25 cellular contexts compared by ENCODE assay signal in the genomic region with DNA sequence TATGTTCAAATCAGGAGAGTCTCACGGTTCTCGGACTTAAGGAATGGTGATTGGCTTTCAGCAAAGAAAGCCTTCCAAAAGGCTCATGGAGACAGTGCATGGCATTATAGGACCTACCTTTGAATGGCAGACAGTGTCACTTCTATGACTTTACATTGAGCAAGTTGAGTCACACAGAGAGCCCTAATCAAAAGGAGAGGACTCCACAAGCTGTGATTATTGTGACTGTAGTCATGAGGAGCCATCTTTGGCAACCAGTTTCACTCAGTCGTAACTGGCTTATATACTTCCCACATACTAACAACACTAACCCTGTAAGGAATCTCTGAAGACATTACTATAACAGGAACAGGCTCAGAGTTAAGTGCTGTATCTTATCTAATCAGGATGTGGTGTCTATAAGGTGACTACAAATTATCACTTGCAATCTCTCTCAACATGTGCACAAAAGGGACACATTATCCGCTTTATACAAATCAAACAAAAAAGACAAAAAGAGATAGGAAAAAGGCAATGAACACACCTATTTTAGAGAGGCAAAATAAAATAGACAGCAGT. TPM values are rescaled to one million over a fixed set of nuclear protein-coding genes. Genes with fewer than 3 reads are reported as not detected.
DNase-seq lines count a peak whose midpoint lies in the region; ATAC-seq, FAIRE-seq and TF ChIP-seq lines count a peak whose summit lies in the region.
"Had no signal": no experiment of that assay in that cellular context is flagged by ENCODE, and none has a peak within 500 bp of the region (broad histone marks: within the 10 kb centered on the region; RNA-seq: fewer than 3 reads in every experiment).

No MANE protein-coding gene starts in this region.

- H3K4me1 ChIP-seq in A549 = no peaks in the 10 kb centered on the region
- peaks cover 0 to 37% of the 10 kb centered on the region in 2 donors for H3K4me1 ChIP-seq in naive thymus-derived CD4-positive, alpha-beta T cell (ENCODE audit: control insufficient read depth in 2 of 2, insufficient read depth in 2 of 2, low read length in 2 of 2)
- no peaks in the 10 kb centered on the region for H3K4me1 ChIP-seq in Peyer's patch

- POLR2A ChIA-PET in A549 (lab: Yijun Ruan, JAX) = no interaction called here
- POLR2A ChIA-PET in naive thymus-derived CD4-positive, alpha-beta T cell (lab: Charles Lee) = no interaction called here

- peaks cover 27% of the 10 kb centered on the region for H3K4me1 Mint-ChIP-seq in T-helper 2 cell treated with Interferon-gamma antibody and Interleukin-4, amounts not matched to agents 5 μg/mL and 100 μg/mL, for 36 hours (ENCODE audit: low read depth)
- peaks cover 13 to 52% (median 43%) of the 10 kb centered on the region in 7 donors for H3K4me1 Mint-ChIP-seq in naive thymus-derived CD4-positive, alpha-beta T cell

- no peak for TF ChIP-seq RAD21 in A549 (conservative IDR thresholded peaks at IDR 0.05 in 1 of 2, IDR thresholded peaks at IDR 0.05 in 1 of 2)

- peaks cover 6% of the 10 kb centered on the region for H3K27me3 Mint-ChIP-seq in T-helper 2 cell treated with Interferon-gamma antibody and Interleukin-4, amounts not matched to agents 5 μg/mL and 100 μg/mL, for 36 hours (ENCODE audit: low read depth)
- H3K27me3 Mint-ChIP-seq in naive thymus-derived CD4-positive, alpha-beta T cell = peaks cover 0 to 3% (median 0%) of the 10 kb centered on the region in 5 donors

- DNase-seq in A549 (ENCODE audit: low read depth in 1 of 2, low spot score in 1 of 2) (no peak), RKO (ENCODE audit: low spot score) (no peak), Peyer's patch (no peak), HPDE6-E6E7 (ENCODE audit: extremely low spot score) (no peak)
- peak; percentile 60 for DNase-seq in Jurkat, Clone E6-1 (ENCODE audit: low read depth, low spot score)
- DNase-seq in T-helper 2 cell treated with Interferon-gamma antibody and Interleukin-4, amounts not matched to agents 5 μg/mL and 100 μg/mL, for 36 hours (ENCODE audit: low spot score) = no peak
- DNase-seq in naive thymus-derived CD4-positive, alpha-beta T cell = peak in 3 of 9 donors; percentile 7 to 11 (median 8)
- DNase-seq: C1 segment of cervical spinal cord; Calu3; CD8-positive, alpha-beta memory T cell; DMS79 treated with DMSO at 0.1 percent for 48 hours; GF-D8; HCEC 1CT; Kasumi-1; NCI-H1092 treated with DMSO at 0.1 percent for 48 hours; NCI-H1436; NCI-H1930; NCI-H446 treated with DMSO at 0.1 percent for 48 hours; PC-9; SHP77 treated with DMSO at 0.1 percent for 48 hours had no signal

- 38% methylated on average over 4 of the region's 4 CpGs for WGBS in A549 (ENCODE audit: missing lambda C conversion rate)

- H3K27ac Mint-ChIP-seq in T-helper 2 cell treated with Interferon-gamma antibody and Interleukin-4, amounts not matched to agents 5 μg/mL and 100 μg/mL, for 36 hours = no peak overlapping the region
- H3K27ac Mint-ChIP-seq in naive thymus-derived CD4-positive, alpha-beta T cell = peak overlapping the region in 6 of 9 donors; percentile 2 to 76 (median 50)
- H3K27ac Mint-ChIP-seq: CD8-positive, alpha-beta memory T cell; IgD-negative memory B cell had no signal

- TF ChIP-seq CTCF in A549 (IDR thresholded peaks at IDR 0.05) = no peak
- no peak for TF ChIP-seq CTCF in Peyer's patch (IDR thresholded peaks at IDR 0.05)

- no peak for TF ChIP-seq EP300 in A549 (IDR thresholded peaks at IDR 0.05)

- peaks cover 10% of the 10 kb centered on the region for H3K36me3 Mint-ChIP-seq in T-helper 2 cell treated with Interferon-gamma antibody and Interleukin-4, amounts not matched to agents 5 μg/mL and 100 μg/mL, for 36 hours (ENCODE audit: low read depth)
- peaks cover 3 to 22% (median 8%) of the 10 kb centered on the region in 5 donors for H3K36me3 Mint-ChIP-seq in naive thymus-derived CD4-positive, alpha-beta T cell

- H3K27ac ChIP-seq in A549 (no peak overlapping the region), Peyer's patch (no peak overlapping the region)
- no peak overlapping the region for H3K27ac ChIP-seq in naive thymus-derived CD4-positive, alpha-beta T cell (ENCODE audit: low read depth, low read length)
- H3K27ac ChIP-seq: PC-9 had no signal

- ATAC-seq in A549 = no peak
- ATAC-seq in naive thymus-derived CD4-positive, alpha-beta T cell = peak; percentile 36

- no peaks in the 10 kb centered on the region; the same call in 2 of the 3 replicates for H3K9me3 ChIP-seq in A549
- H3K9me3 ChIP-seq in naive thymus-derived CD4-positive, alpha-beta T cell (ENCODE audit: control insufficient read depth in 2 of 3, low read length in 3 of 3) = no peaks in the 10 kb centered on the region
- H3K9me3 ChIP-seq in Peyer's patch = peaks cover 0 to 3% (median 0%) of the 10 kb centered on the region in 4 donors

- no peaks in the 10 kb centered on the region for H3K36me3 ChIP-seq in naive thymus-derived CD4-positive, alpha-beta T cell (ENCODE audit: control insufficient read depth in 2 of 3, insufficient read depth in 3 of 3, low read length in 3 of 3)
- H3K36me3 ChIP-seq in Peyer's patch = no peaks in the 10 kb centered on the region

- no peaks in the 10 kb centered on the region for H3K27me3 ChIP-seq in naive thymus-derived CD4-positive, alpha-beta T cell (ENCODE audit: control insufficient read depth in 2 of 2, insufficient read depth in 2 of 2, low read length in 2 of 2)
- no peaks in the 10 kb centered on the region for H3K27me3 ChIP-seq in Peyer's patch

- CTCF ChIA-PET in A549 (lab: Yijun Ruan, JAX) = interaction anchor here (1.0 kb wide), 1 partner anchor 37 kb away, joined by 3 read pairs; no protein-coding TSS in a partner anchor
- CTCF ChIA-PET in naive thymus-derived CD4-positive, alpha-beta T cell (lab: Charles Lee) = no interaction called here

- H3K4me3 ChIP-seq in A549 (no peak overlapping the region), Peyer's patch (no peak overlapping the region)
- H3K4me3 ChIP-seq in Jurkat, Clone E6-1 (ENCODE audit: low read length) = no peak overlapping the region
- H3K4me3 ChIP-seq in naive thymus-derived CD4-positive, alpha-beta T cell (ENCODE audit: low read length) = no peak overlapping the region
- H3K4me3 ChIP-seq: PC-9 had no signal

- intact Hi-C loops in naive thymus-derived CD4-positive, alpha-beta T cell (cut with micrococcal nuclease) = no loop called here

- H3K4me2 ChIP-seq in A549 = no peak overlapping the region
- H3K4me2 ChIP-seq: PC-9 had no signal

- peak; percentile 85 for FAIRE-seq in A549 (lab: Jason Lieb, UNC)
- FAIRE-seq: GM12892, H1 had no signal

- no peak for TF ChIP-seq POLR2A in A549 (IDR thresholded peaks at IDR 0.05; ENCODE audit: low read length)
- no peak for TF ChIP-seq POLR2A in Peyer's patch (IDR thresholded peaks at IDR 0.05)

- H3K4me3 Mint-ChIP-seq in T-helper 2 cell treated with Interferon-gamma antibody and Interleukin-4, amounts not matched to agents 5 μg/mL and 100 μg/mL, for 36 hours = peak overlapping the region; percentile 21
- H3K4me3 Mint-ChIP-seq in naive thymus-derived CD4-positive, alpha-beta T cell = peak overlapping the region in 5 of 10 donors; percentile 30 to 65 (median 46)
- H3K4me3 Mint-ChIP-seq: CD8-positive, alpha-beta memory T cell; IgD-negative memory B cell had no signal

- peaks cover 28% of the 10 kb centered on the region for H3K9me3 Mint-ChIP-seq in T-helper 2 cell treated with Interferon-gamma antibody and Interleukin-4, amounts not matched to agents 5 μg/mL and 100 μg/mL, for 36 hours
- peaks cover 0 to 24% (median 7%) of the 10 kb centered on the region in 11 donors for H3K9me3 Mint-ChIP-seq in naive thymus-derived CD4-positive, alpha-beta T cell

TF ChIP-seq in A549, 52 proteins besides CTCF, POLR2A, EP300 and RAD21 (continues in another document):
- TF ChIP-seq, protein P1, sequence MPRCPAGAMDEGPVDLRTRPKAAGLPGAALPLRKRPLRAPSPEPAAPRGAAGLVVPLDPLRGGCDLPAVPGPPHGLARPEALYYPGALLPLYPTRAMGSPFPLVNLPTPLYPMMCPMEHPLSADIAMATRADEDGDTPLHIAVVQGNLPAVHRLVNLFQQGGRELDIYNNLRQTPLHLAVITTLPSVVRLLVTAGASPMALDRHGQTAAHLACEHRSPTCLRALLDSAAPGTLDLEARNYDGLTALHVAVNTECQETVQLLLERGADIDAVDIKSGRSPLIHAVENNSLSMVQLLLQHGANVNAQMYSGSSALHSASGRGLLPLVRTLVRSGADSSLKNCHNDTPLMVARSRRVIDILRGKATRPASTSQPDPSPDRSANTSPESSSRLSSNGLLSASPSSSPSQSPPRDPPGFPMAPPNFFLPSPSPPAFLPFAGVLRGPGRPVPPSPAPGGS (IDR thresholded peaks at IDR 0.05) = no peak

RNA-seq across cellular contexts. Expression of gene LGALS14, which starts 6.1 kb away (rescaled TPM):
- polyA plus RNA-seq in A549 (2011; rRNA removed) = not detected in 2 replicates
- not detected in 2 replicates for polyA plus RNA-seq in A549 (2012; cell fraction: cytosol; rRNA removed)
- polyA plus RNA-seq in A549 (2012; cell fraction: nucleus; rRNA removed) = not detected in 2 replicates
- not detected in 3 replicates for polyA plus RNA-seq in A549 (2017; fragmentation: RNase III; extraction: RNeasy Plus Mini Kit Qiagen cat#74134 plus additional on column Dnase treatment)
- not detected in 2 replicates for polyA minus RNA-seq in A549 (2011; rRNA and poly(A)+ RNA removed)
- not detected for polyA plus RNA-seq in Jurkat, Clone E6-1 (2012; ENCODE audit: insufficient read depth, insufficient read length)
- under 1 TPM in 1 of 5 experiments, not detected in 4; 0.41 TPM for total RNA-seq in naive thymus-derived CD4-positive, alpha-beta T cell
- 1 to 10 TPM in 1 of 2 donors, under 1 TPM in 1; 0.72 to 1.1 TPM for polyA plus RNA-seq in naive thymus-derived CD4-positive, alpha-beta T cell
- total RNA-seq in Peyer's patch = not detected
- total RNA-seq: A673; Calu3; CD8-positive, alpha-beta memory T cell; M059J; PC-9 had no signal
- polyA plus RNA-seq: CD8-positive, alpha-beta memory T cell; IgD-negative memory B cell had no signal

RNA-seq across cellular contexts. Expression of gene CLC, which starts 27.4 kb away (rescaled TPM):
- polyA plus RNA-seq in A549 (2011; rRNA removed) (not detected in 2 replicates), A549 (2017; fragmentation: RNase III; extraction: RNeasy Plus Mini Kit Qiagen cat#74134 plus additional on column Dnase treatment) (not detected in 3 replicates)
- not detected in 2 replicates for polyA plus RNA-seq in A549 (2012; cell fraction: cytosol; rRNA removed)
- polyA plus RNA-seq in A549 (2012; cell fraction: nucleus; rRNA removed) = not detected in 2 replicates
- polyA minus RNA-seq in A549 (2011; rRNA and poly(A)+ RNA removed) = not detected in 2 replicates
- polyA plus RNA-seq in Jurkat, Clone E6-1 (2012; ENCODE audit: insufficient read depth, insufficient read length) = not detected
- 10 to 100 TPM in 2 of 5 experiments, 1 to 10 TPM in 2, under 1 TPM in 1; 0.81 to 50.4 (median 2.0) TPM for total RNA-seq in naive thymus-derived CD4-positive, alpha-beta T cell
- polyA plus RNA-seq in naive thymus-derived CD4-positive, alpha-beta T cell = not detected
- not detected for total RNA-seq in Peyer's patch
- total RNA-seq: A673; Calu3; CD8-positive, alpha-beta memory T cell; M059J; PC-9 had no signal
- polyA plus RNA-seq: IgD-negative memory B cell had no signal

RNA-seq across cellular contexts. Expression of gene LGALS16, which starts 54.7 kb away (rescaled TPM):
- polyA plus RNA-seq in A549 (2011; rRNA removed) (not detected in 2 replicates), A549 (2017; fragmentation: RNase III; extraction: RNeasy Plus Mini Kit Qiagen cat#74134 plus additional on column Dnase treatment) (not detected in 3 replicates)
- polyA plus RNA-seq in A549 (2012; cell fraction: cytosol; rRNA removed) = not detected in 2 replicates
- not detected in 2 replicates for polyA plus RNA-seq in A549 (2012; cell fraction: nucleus; rRNA removed)
- not detected in 2 replicates for polyA minus RNA-seq in A549 (2011; rRNA and poly(A)+ RNA removed)
- polyA plus RNA-seq in Jurkat, Clone E6-1 (2012; ENCODE audit: insufficient read depth, insufficient read length) = not detected
- total RNA-seq in naive thymus-derived CD4-positive, alpha-beta T cell = not detected
- polyA plus RNA-seq in naive thymus-derived CD4-positive, alpha-beta T cell = not detected
- total RNA-seq in Peyer's patch = not detected
- total RNA-seq: A673; Calu3; CD8-positive, alpha-beta memory T cell; H1; M059J; PC-9 had no signal
- polyA plus RNA-seq: CD8-positive, alpha-beta memory T cell; H1; IgD-negative memory B cell had no signal
